ENCODE assay signal across 1 cellular context in the genomic region with DNA sequence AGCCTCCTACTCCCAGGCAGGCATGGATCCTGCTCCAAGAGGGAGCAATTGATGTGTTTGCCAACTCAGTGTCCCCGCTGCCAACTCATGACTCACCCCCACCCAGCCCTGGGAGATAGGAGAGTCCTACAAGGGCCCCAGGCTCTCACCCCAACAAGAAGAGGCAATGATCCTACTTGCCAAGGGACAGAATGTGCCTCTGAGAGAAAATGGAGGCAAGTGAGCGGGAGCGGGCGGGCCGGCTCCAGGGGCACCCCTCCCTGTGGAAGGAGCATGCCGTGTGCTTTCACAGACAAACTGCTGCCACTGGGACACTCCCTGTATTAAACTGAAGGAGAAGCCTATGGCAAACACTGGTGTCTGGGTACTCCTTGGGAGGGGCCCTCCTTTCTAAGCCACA.
TF ChIP-seq lines count a peak whose summit lies in the region.

No MANE protein-coding gene starts in this region.

TF ChIP-seq in IMR-90, 13 proteins besides CTCF, POLR2A, EP300 and RAD21 (continued from another document):
- TF ChIP-seq MAZ (IDR thresholded peaks at IDR 0.05; ENCODE audit: borderline replicate concordance, low read depth, low read length) = no peak
- no peak for TF ChIP-seq NFE2L2 (IDR thresholded peaks at IDR 0.05; ENCODE audit: low read depth, low read length)
- no peak for TF ChIP-seq BHLHE40 (IDR thresholded peaks at IDR 0.05; ENCODE audit: low read depth, low read length)
- no peak for TF ChIP-seq CEBPB (IDR thresholded peaks at IDR 0.05; ENCODE audit: low read depth, low read length)
- TF ChIP-seq MAFK (IDR thresholded peaks at IDR 0.05; ENCODE audit: low read depth, low read length) = no peak
- TF ChIP-seq SMC3 (IDR thresholded peaks at IDR 0.05; ENCODE audit: low read depth, low read length) = no peak
- no peak for TF ChIP-seq FOS (IDR thresholded peaks at IDR 0.05; ENCODE audit: low read depth, low read length)
